ENCODE assay signal across 8 cellular contexts in genomic region chr11:123659956-123660355, GRCh38. TPM values are rescaled to one million over a fixed set of nuclear protein-coding genes. Genes with fewer than 3 reads are reported as not detected.
DNase-seq lines count a peak whose midpoint lies in the region; ATAC-seq lines count a peak whose summit lies in the region.
"Not testable (repeated sequence)": the region's sequence is repeated elsewhere in the genome, so short reads cannot be mapped to it uniquely, and the experiment has no call there.

No MANE protein-coding gene starts in this region.

- POLR2A ChIA-PET in activated CD8-positive, alpha-beta T cell treated with anti-CD3 and anti-CD28 coated beads, Interleukin-2, amount 10 ng/mL, durations not matched to agents 7 days and 5 days (lab: Charles Lee) = not testable (repeated sequence)

- not testable (repeated sequence) for H3K4me3 Mint-ChIP-seq in activated CD8-positive, alpha-beta T cell treated with anti-CD3 and anti-CD28 coated beads, Interleukin-2, amount 10 ng/mL, durations not matched to agents 7 days and 5 days; memory B cell

- peaks cover 14% of the 10 kb centered on the region for H3K27me3 Mint-ChIP-seq in activated CD8-positive, alpha-beta T cell treated with anti-CD3 and anti-CD28 coated beads, Interleukin-2, amount 10 ng/mL, durations not matched to agents 7 days and 5 days (ENCODE audit: low read depth)
- H3K27me3 Mint-ChIP-seq in memory B cell = not testable (repeated sequence)

- CTCF ChIA-PET in activated CD8-positive, alpha-beta T cell treated with anti-CD3 and anti-CD28 coated beads, Interleukin-2, amount 10 ng/mL, durations not matched to agents 7 days and 5 days (lab: Charles Lee) = not testable (repeated sequence)

- ATAC-seq in GM18868 (IDR thresholded peaks at IDR 0.05; ENCODE audit: unreplicated experiment) (peak; percentile 93), GM21526 (IDR thresholded peaks at IDR 0.05; ENCODE audit: low FRiP score, unreplicated experiment) (peak; percentile 85), HG02943 (IDR thresholded peaks at IDR 0.05; ENCODE audit: low read depth, unreplicated experiment) (peak; percentile 69), HG03469 (IDR thresholded peaks at IDR 0.05; ENCODE audit: unreplicated experiment) (peak; percentile 87), memory B cell (ENCODE audit: low read depth) (peak; percentile 97)
- ATAC-seq in activated CD8-positive, alpha-beta T cell treated with anti-CD3 and anti-CD28 coated beads, Interleukin-2, amount 10 ng/mL, durations not matched to agents 7 days and 5 days = peak; percentile 65

- peaks cover 11% of the 10 kb centered on the region for H3K9me3 Mint-ChIP-seq in activated CD8-positive, alpha-beta T cell treated with anti-CD3 and anti-CD28 coated beads, Interleukin-2, amount 10 ng/mL, durations not matched to agents 7 days and 5 days (ENCODE audit: insufficient read depth)
- peaks cover 26% of the 10 kb centered on the region for H3K9me3 Mint-ChIP-seq in memory B cell

- peaks cover 17% of the 10 kb centered on the region for H3K4me1 Mint-ChIP-seq in activated CD8-positive, alpha-beta T cell treated with anti-CD3 and anti-CD28 coated beads, Interleukin-2, amount 10 ng/mL, durations not matched to agents 7 days and 5 days (ENCODE audit: low read depth)
- H3K4me1 Mint-ChIP-seq in memory B cell = not testable (repeated sequence)

- DNase-seq in CMK (ENCODE audit: low read depth) = peak; percentile 68
- DNase-seq in NOMO-1 treated with dmso at 0.1 percent for 144 hours (lab: John Stamatoyannopoulos, UW; ENCODE audit: unreplicated experiment) = peak; percentile 31
- DNase-seq in activated CD8-positive, alpha-beta T cell treated with anti-CD3 and anti-CD28 coated beads, Interleukin-2, amount 10 ng/mL, durations not matched to agents 7 days and 5 days = peak; percentile 77
- DNase-seq in memory B cell (ENCODE audit: low spot score in 2 of 2) = peak in 1 of 2 donors; percentile 25

- peak overlapping the region; percentile 43 for H3K27ac Mint-ChIP-seq in activated CD8-positive, alpha-beta T cell treated with anti-CD3 and anti-CD28 coated beads, Interleukin-2, amount 10 ng/mL, durations not matched to agents 7 days and 5 days
- H3K27ac Mint-ChIP-seq in memory B cell = not testable (repeated sequence)

- H3K36me3 Mint-ChIP-seq in activated CD8-positive, alpha-beta T cell treated with anti-CD3 and anti-CD28 coated beads, Interleukin-2, amount 10 ng/mL, durations not matched to agents 7 days and 5 days (ENCODE audit: low read depth) = peaks cover 11% of the 10 kb centered on the region
- peaks cover 12% of the 10 kb centered on the region for H3K36me3 Mint-ChIP-seq in memory B cell

RNA-seq across cellular contexts. Expression of gene SCN3B, which starts 5.5 kb away (rescaled TPM):
- total RNA-seq in activated CD8-positive, alpha-beta T cell treated with anti-CD3 and anti-CD28 coated beads, Interleukin-2, amount 10 ng/mL, durations not matched to agents 7 days and 5 days = not detected
